Comparison of ENCODE assay signal across 2 cellular contexts in genomic region chr7:65489260-65489767, GRCh38.
A peak's percentile ranks its signal among the peaks of the same experiment; 100 is the strongest.
TF ChIP-seq lines count a peak whose summit lies in the region.

No MANE protein-coding gene starts in this region.

TF ChIP-seq in HEK293, 187 proteins besides CTCF, POLR2A, EP300 and RAD21 (continued from another document):
- TF ChIP-seq KLF16 (tag by site-specific recombination; IDR thresholded peaks at IDR 0.05) = 0 out of 2 replicates have a peak, but pooled peaks have one; percentile 17
- TF ChIP-seq ZNF530 (tag by site-specific recombination; IDR thresholded peaks at IDR 0.05; ENCODE audit: low read depth) = peak; percentile 41; the same call in 1 of the 2 replicates

TF ChIP-seq in liver, 16 proteins besides CTCF, POLR2A, EP300 and RAD21 (continued from another document):
- no peak for TF ChIP-seq REST (IDR thresholded peaks at IDR 0.05)
- no peak for TF ChIP-seq EGR1 (IDR thresholded peaks at IDR 0.05; ENCODE audit: low read depth in 2 of 2)
- TF ChIP-seq RXRA (IDR thresholded peaks at IDR 0.05) = no peak
- no peak for TF ChIP-seq GABPA (IDR thresholded peaks at IDR 0.05 in 1 of 2, conservative IDR thresholded peaks at IDR 0.05 in 1 of 2)
- no peak for TF ChIP-seq FOXA2 (IDR thresholded peaks at IDR 0.05)
- no peak for TF ChIP-seq HNF4A (conservative IDR thresholded peaks at IDR 0.05)
